9 cellular contexts compared by ENCODE assay signal in genomic region chr2:105796131-105796638, GRCh38. TPM values are rescaled to one million over a fixed set of nuclear protein-coding genes. Genes with fewer than 3 reads are reported as not detected.
DNase-seq lines count a peak whose midpoint lies in the region; ATAC-seq and TF ChIP-seq lines count a peak whose summit lies in the region.
"Had no signal": no experiment of that assay in that cellular context is flagged by ENCODE, and none has a peak within 500 bp of the region (broad histone marks: within the 10 kb centered on the region; RNA-seq: fewer than 3 reads in every experiment).

No MANE protein-coding gene starts in this region.

- ATAC-seq in HG03097 (IDR thresholded peaks at IDR 0.05; ENCODE audit: low FRiP score, unreplicated experiment), result peak; percentile 32
- ATAC-seq in HG03378 (IDR thresholded peaks at IDR 0.05; ENCODE audit: unreplicated experiment), result no peak
- no peak for ATAC-seq in GM19023 (IDR thresholded peaks at IDR 0.05; ENCODE audit: unreplicated experiment)

- peak overlapping the region; percentile 89 for H3K4me3 Mint-ChIP-seq in T-helper 1 cell treated with Interleukin-12 subunit alpha and Interleukin-12 subunit beta and Interleukin-4 antibody, amounts not matched to agents 30 μg/mL and 1 μg/mL, for 36 hours
- no peak overlapping the region for H3K4me3 Mint-ChIP-seq in Calu3 (ENCODE audit: low read depth, unreplicated experiment)
- H3K4me3 Mint-ChIP-seq: neural crest cell had no signal

- DNase-seq in Calu3 (no peak), GM20000 (ENCODE audit: low spot score) (no peak)

- H3K9me3 Mint-ChIP-seq in T-helper 1 cell treated with Interleukin-12 subunit alpha and Interleukin-12 subunit beta and Interleukin-4 antibody, amounts not matched to agents 30 μg/mL and 1 μg/mL, for 36 hours, result no peaks in the 10 kb centered on the region
- H3K9me3 Mint-ChIP-seq in Calu3 (ENCODE audit: low read depth, unreplicated experiment), result no peaks in the 10 kb centered on the region

- no peaks in the 10 kb centered on the region for H3K36me3 ChIP-seq in mucosa of rectum (ENCODE audit: control insufficient read depth in 2 of 2, insufficient read depth in 2 of 2, low read length in 2 of 2)

- H3K4me1 Mint-ChIP-seq in T-helper 1 cell treated with Interleukin-12 subunit alpha and Interleukin-12 subunit beta and Interleukin-4 antibody, amounts not matched to agents 30 μg/mL and 1 μg/mL, for 36 hours (ENCODE audit: low read depth), result peaks cover 81% of the 10 kb centered on the region
- H3K4me1 Mint-ChIP-seq in Calu3 (ENCODE audit: low read depth, unreplicated experiment), result peaks cover 19% of the 10 kb centered on the region

- H3K4me1 ChIP-seq in mucosa of rectum (ENCODE audit: control insufficient read depth in 2 of 2, insufficient read depth in 2 of 2, low read length in 2 of 2), result peaks cover 27 to 37% of the 10 kb centered on the region in 2 donors

- no peaks in the 10 kb centered on the region for H3K9me3 ChIP-seq in mucosa of rectum (ENCODE audit: control insufficient read depth in 2 of 2, low read length in 2 of 2)

- intact Hi-C loops in Calu3 (cut with micrococcal nuclease; ENCODE audit: unreplicated experiment), result no loop called here

- H3K9ac ChIP-seq in mucosa of rectum (ENCODE audit: low read depth in 1 of 2, low read length in 2 of 2), result no peak overlapping the region

- peak overlapping the region; percentile 51; the same call in 1 of the 2 replicates for H3K4me3 ChIP-seq in GM08714 (ENCODE audit: low read length)
- no peak overlapping the region for H3K4me3 ChIP-seq in mucosa of rectum (ENCODE audit: low read length in 2 of 2)

- CTCF ChIA-PET in Calu3 (lab: Charles Lee), result no interaction called here

- TF ChIP-seq CTCF in Calu3 (IDR thresholded peaks at IDR 0.05; ENCODE audit: unreplicated experiment) (no peak), GM20000 (IDR thresholded peaks at IDR 0.05; ENCODE audit: extremely low read depth, missing control alignments) (no peak)

- H3K27me3 Mint-ChIP-seq in T-helper 1 cell treated with Interleukin-12 subunit alpha and Interleukin-12 subunit beta and Interleukin-4 antibody, amounts not matched to agents 30 μg/mL and 1 μg/mL, for 36 hours (ENCODE audit: low read depth), result no peaks in the 10 kb centered on the region
- no peaks in the 10 kb centered on the region for H3K27me3 Mint-ChIP-seq in Calu3 (ENCODE audit: unreplicated experiment)

- H3K27me3 ChIP-seq in mucosa of rectum (ENCODE audit: control insufficient read depth in 2 of 2, insufficient read depth in 2 of 2, low read length in 2 of 2), result no peaks in the 10 kb centered on the region

- H3K27ac ChIP-seq in mucosa of rectum (ENCODE audit: low read depth in 2 of 2, low read length in 2 of 2), result peak overlapping the region; percentile 1 to 52

- peaks cover 33% of the 10 kb centered on the region for H3K36me3 Mint-ChIP-seq in T-helper 1 cell treated with Interleukin-12 subunit alpha and Interleukin-12 subunit beta and Interleukin-4 antibody, amounts not matched to agents 30 μg/mL and 1 μg/mL, for 36 hours (ENCODE audit: low read depth)
- peaks cover 11% of the 10 kb centered on the region for H3K36me3 Mint-ChIP-seq in Calu3 (ENCODE audit: insufficient read depth, unreplicated experiment)

- BruUV-seq in Calu3 (replicated peaks; lab: Mats Ljungman, UMichigan), result no TSS peak

- peak overlapping the region; percentile 99 for H3K27ac Mint-ChIP-seq in T-helper 1 cell treated with Interleukin-12 subunit alpha and Interleukin-12 subunit beta and Interleukin-4 antibody, amounts not matched to agents 30 μg/mL and 1 μg/mL, for 36 hours
- H3K27ac Mint-ChIP-seq in Calu3 (ENCODE audit: unreplicated experiment), result no peak overlapping the region

RNA-seq across cellular contexts. Expression of gene NCK2, which starts 51.5 kb away (rescaled TPM):
- total RNA-seq in Calu3 (2022), result 88.6 and 96.9 TPM in 2 replicates
